In genomic region chr15:90956551-90957104, GRCh38 we compare ENCODE assay signal across 8 cellular contexts. TPM values are rescaled to one million over a fixed set of nuclear protein-coding genes. Genes with fewer than 3 reads are reported as not detected.
DNase-seq lines count a peak whose midpoint lies in the region; ATAC-seq and TF ChIP-seq lines count a peak whose summit lies in the region.

No MANE protein-coding gene starts in this region.

- H3K4me3 ChIP-seq in lung = peak overlapping the region; percentile 49

- peaks cover 2 to 25% of the 10 kb centered on the region in 2 donors for H3K36me3 ChIP-seq in lung (ENCODE audit: control insufficient read depth in 2 of 2, insufficient read depth in 2 of 2, low read length in 2 of 2)

- ATAC-seq in GM21526 (IDR thresholded peaks at IDR 0.05; ENCODE audit: low FRiP score, unreplicated experiment) = peak; percentile 32
- peak; percentile 51 for ATAC-seq in lung (ENCODE audit: insufficient read depth, low FRiP score)
- no peak for ATAC-seq in GM19463 (IDR thresholded peaks at IDR 0.05; ENCODE audit: unreplicated experiment)

- WGBS in lung, 2 donors = 6% methylated on average over 45 to 50 of the region's 50 CpGs

- peaks cover 0 to 12% of the 10 kb centered on the region in 2 donors for H3K4me1 ChIP-seq in lung (ENCODE audit: control insufficient read depth in 2 of 2, insufficient read depth in 2 of 2, low read length in 2 of 2)

- H3K27ac ChIP-seq in lung (ENCODE audit: low read depth in 1 of 2, low read length in 1 of 2) = peak overlapping the region in 1 of 2 donors; percentile 15

- peak; percentile 58 for TF ChIP-seq CTCF in lung (IDR thresholded peaks at IDR 0.05; ENCODE audit: control extremely low read depth, extremely low read depth)

- DNase-seq in NCI-H460 (ENCODE audit: extremely low read depth, low read depth) (peak; percentile 55), lung (ENCODE audit: low spot score) (peak; percentile 74), KBM-7 (no peak)
- peak; percentile 86 for DNase-seq in activated CD8-positive, alpha-beta memory T cell treated with anti-CD3 and anti-CD28 coated beads for 24 hours
- DNase-seq in effector CD8-positive, alpha-beta T cell (lab: John Stamatoyannopoulos, UW) = peak; percentile 48
- DNase-seq in stimulated activated CD4-positive, alpha-beta T cell treated with anti-CD3 and anti-CD28 coated beads, TNF-alpha, amount 100 ng/mL, for 4 hours (ENCODE audit: low read depth in 3 of 3) = peak in 2 of 3 experiments; percentile 28 to 41

- in situ Hi-C loops in KBM-7 (cut with MboI; ENCODE audit: low pct_unique_long_range_greater_than_20kb, low sequenced_read_pairs) = no loop called here

- H3K27me3 ChIP-seq in lung (ENCODE audit: control insufficient read depth, insufficient read depth) = no peaks in the 10 kb centered on the region

- no peaks in the 10 kb centered on the region for H3K9me3 ChIP-seq in lung (ENCODE audit: control insufficient read depth in 2 of 2, insufficient read depth in 1 of 2, low read length in 1 of 2)

RNA-seq across cellular contexts. Expression of gene RCCD1, which starts 1.9 kb away (rescaled TPM):
- total RNA-seq in NCI-H460 (2014; rRNA removed; shearing (Covaris generic)) = 24.1 TPM in 2 replicates
- 137 and 144 TPM in 2 replicates for polyA plus RNA-seq in NCI-H460 (2014; cell fraction: nucleus; rRNA removed)
- 10 to 100 TPM in 1 of 2 donors, 1 to 10 TPM in 1; 8.5 to 11.5 TPM for total RNA-seq in lung
- polyA plus RNA-seq in lung = 1 to 10 TPM; 4.4 to 4.8 TPM

RNA-seq across cellular contexts. Expression of gene UNC45A, which starts 21.5 kb away (rescaled TPM):
- total RNA-seq in NCI-H460 (2014; rRNA removed; shearing (Covaris generic)) = 30.3 and 31.5 TPM in 2 replicates
- 55.7 and 62.0 TPM in 2 replicates for polyA plus RNA-seq in NCI-H460 (2014; cell fraction: nucleus; rRNA removed)
- 10 to 100 TPM; 58.7 to 59.6 TPM for total RNA-seq in lung
- polyA plus RNA-seq in lung = 10 to 100 TPM; 34.4 to 47.9 TPM

RNA-seq across cellular contexts. Expression of gene HDDC3, which starts 24.3 kb away (rescaled TPM):
- 19.7 and 21.1 TPM in 2 replicates for total RNA-seq in NCI-H460 (2014; rRNA removed; shearing (Covaris generic))
- 26.2 and 40.1 TPM in 2 replicates for polyA plus RNA-seq in NCI-H460 (2014; cell fraction: nucleus; rRNA removed)
- total RNA-seq in lung = 10 to 100 TPM; 12.7 to 16.9 TPM
- polyA plus RNA-seq in lung = 10 to 100 TPM; 16.0 to 19.6 TPM

RNA-seq across cellular contexts. Expression of gene PRC1, which starts 37.7 kb away (rescaled TPM):
- total RNA-seq in NCI-H460 (2014; rRNA removed; shearing (Covaris generic)) = 168 and 185 TPM in 2 replicates
- 316 and 415 TPM in 2 replicates for polyA plus RNA-seq in NCI-H460 (2014; cell fraction: nucleus; rRNA removed)
- 10 to 100 TPM in 1 of 2 donors, 1 to 10 TPM in 1; 5.0 to 31.1 TPM for total RNA-seq in lung
- polyA plus RNA-seq in lung = 1 to 10 TPM; 7.5 to 8.2 TPM

RNA-seq across cellular contexts. Expression of gene MAN2A2, which starts 53.5 kb away (rescaled TPM):
- 15.7 and 19.9 TPM in 2 replicates for total RNA-seq in NCI-H460 (2014; rRNA removed; shearing (Covaris generic))
- polyA plus RNA-seq in NCI-H460 (2014; cell fraction: nucleus; rRNA removed) = 48.6 and 59.5 TPM in 2 replicates
- 10 to 100 TPM; 34.1 to 80.6 TPM for total RNA-seq in lung
- 10 to 100 TPM; 39.7 to 82.9 TPM for polyA plus RNA-seq in lung
